Comparison of ENCODE assay signal across 23 cellular contexts in genomic region chr2:41821167-41821566, GRCh38.
"Had no signal": no experiment of that assay in that cellular context is flagged by ENCODE, and none has a peak within 500 bp of the region (broad histone marks: within the 10 kb centered on the region; RNA-seq: fewer than 3 reads in every experiment).

No MANE protein-coding gene starts in this region.

- H3K9me3 ChIP-seq: ovary, suprapubic skin, upper lobe of right lung, uterus had no signal

- H3K27me3 ChIP-seq: left lung, ovary, right atrium auricular region, upper lobe of right lung, uterus had no signal

- FAIRE-seq: keratinocyte had no signal

- ATAC-seq: left cardiac atrium; left lung; lower lobe of right lung; naive thymus-derived CD4-positive, alpha-beta T cell; natural killer cell treated with Interleukin-12 subunit alpha and Interleukin-12 subunit beta and Interleukin-15 and Interleukin-18, amount 100 ng/mL, for 72 hours; sciatic nerve; stimulated activated effector memory CD8-positive, alpha-beta T cell treated with anti-CD3 and anti-CD28 coated beads, Interleukin-12 subunit alpha, Interleukin-12 subunit beta, amount 100 ng/mL, for 72 hours; upper lobe of right lung had no signal

- H3K4me1 ChIP-seq: left lung, lower lobe of right lung, right atrium auricular region, suprapubic skin, tibial artery, upper lobe of right lung, uterus had no signal

- H3K27ac ChIP-seq: left lung, lower lobe of right lung, ovary, right atrium auricular region, skin epidermis, suprapubic skin, thoracic aorta, tibial artery, upper lobe of right lung, uterus had no signal

- H3K4me3 ChIP-seq: left lung, lower lobe of right lung, ovary, right atrium auricular region, skin epidermis, suprapubic skin, thoracic aorta, tibial artery, upper lobe of right lung, uterus had no signal

- H3K36me3 ChIP-seq: left lung, lower lobe of right lung, ovary, right atrium auricular region, suprapubic skin, thoracic aorta, tibial artery, upper lobe of right lung, uterus had no signal

- DNase-seq: hippocampal formation; kidney glomerular epithelial cell; left cardiac atrium; left lung; lower lobe of right lung; mammary epithelial cell; mesenchymal stem cell; naive thymus-derived CD4-positive, alpha-beta T cell; ovary; stimulated activated CD4-positive, alpha-beta T cell treated with anti-CD3 and anti-CD28 coated beads, Interleukin-4, amount 100 ng/mL, for 24 hours; stimulated activated naive CD4-positive, alpha-beta T cell; tibial artery; trophoblast cell; upper lobe of right lung; uterus had no signal
